9 cellular contexts compared by ENCODE assay signal in the genomic region with DNA sequence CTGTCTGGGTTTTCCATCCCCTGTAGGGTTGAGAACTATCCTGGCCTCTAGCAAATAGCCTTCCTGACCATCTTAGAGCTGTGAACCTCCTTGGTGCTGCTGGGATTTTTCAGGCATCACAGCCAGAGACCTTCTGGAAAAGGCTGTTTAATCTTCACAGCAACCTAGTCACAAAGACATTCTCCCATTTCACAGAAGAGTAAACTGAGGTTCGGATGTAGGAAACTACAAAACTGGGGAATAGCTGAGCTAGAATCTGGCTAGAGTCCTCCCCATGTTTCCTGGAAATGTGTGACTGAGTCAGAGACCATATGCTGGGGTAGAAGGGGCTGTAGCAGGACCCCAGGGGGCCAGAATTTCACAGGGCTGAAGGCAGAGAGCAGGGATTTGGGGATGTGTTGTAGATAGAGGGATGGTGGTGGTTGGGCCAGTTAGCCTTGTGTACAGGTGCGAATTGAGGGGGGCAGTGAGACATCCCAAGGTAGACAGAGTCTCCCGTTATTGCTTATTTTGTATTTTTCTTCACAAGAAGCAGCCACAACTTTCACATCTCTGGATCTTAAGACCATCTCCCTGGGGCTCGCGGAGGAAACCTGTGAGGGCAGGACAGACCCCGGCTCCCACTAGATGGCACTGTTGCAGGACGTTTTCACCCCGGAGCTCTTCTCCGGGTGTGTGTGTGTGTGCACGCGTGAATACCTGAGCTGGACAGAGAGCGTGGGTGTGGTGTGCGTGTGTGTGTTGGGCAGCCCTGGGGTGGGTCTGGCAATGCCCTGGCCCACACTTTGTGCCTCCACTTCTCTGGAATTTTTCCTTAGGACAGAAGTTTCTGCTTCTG.
A peak's percentile ranks its signal among the peaks of the same experiment; 100 is the strongest.
DNase-seq lines count a peak whose midpoint lies in the region; ATAC-seq, FAIRE-seq and TF ChIP-seq lines count a peak whose summit lies in the region.
"Had no signal": no experiment of that assay in that cellular context is flagged by ENCODE, and none has a peak within 500 bp of the region (broad histone marks: within the 10 kb centered on the region; RNA-seq: fewer than 3 reads in every experiment).

No MANE protein-coding gene starts in this region.

- H3K27ac Mint-ChIP-seq in mesothelial cell of epicardium, result no peak overlapping the region

- H3K4me1 ChIP-seq in endothelial cell of umbilical vein (ENCODE audit: control insufficient read depth, extremely low read depth, insufficient read depth, low read length), result no peaks in the 10 kb centered on the region

- H3K9ac ChIP-seq in endothelial cell of umbilical vein (replicated peaks; ENCODE audit: extremely low read depth, insufficient read depth, low read length), result no peak overlapping the region

- TF ChIP-seq POLR2A in endothelial cell of umbilical vein (IDR thresholded peaks at IDR 0.05; ENCODE audit: low read depth, low read length), result no peak

- no peak overlapping the region for H3K27ac ChIP-seq in endothelial cell of umbilical vein (ENCODE audit: insufficient read depth, low read depth, low read length)

- POLR2A ChIA-PET in endothelial cell of umbilical vein (lab: Charles Lee), result no interaction called here

- H3K27me3 Mint-ChIP-seq in mesothelial cell of epicardium (ENCODE audit: low read depth), result peaks cover 65% of the 10 kb centered on the region

- DNase-seq in GM10266 (ENCODE audit: extremely low spot score), result peak; percentile 55
- DNase-seq in NCI-H748 (lab: John Stamatoyannopoulos, UW; ENCODE audit: unreplicated experiment), result peak; percentile 37
- DNase-seq in activated CD8-positive, alpha-beta memory T cell treated with anti-CD3 and anti-CD28 coated beads for 4 hours (ENCODE audit: low read depth in 2 of 2), result peak; percentile 5 to 6
- DNase-seq in endothelial cell of umbilical vein (ENCODE audit: low read depth, low spot score), result peak; percentile 34
- peak; percentile 53 to 81 for DNase-seq in mesothelial cell of epicardium (ENCODE audit: low spot score in 2 of 2, unreplicated experiment in 2 of 2)
- DNase-seq in stimulated activated CD8-positive, alpha-beta memory T cell treated with anti-CD3 and anti-CD28 coated beads, Interleukin-7, amount 100 ng/mL, for 48 hours (ENCODE audit: extremely low read depth in 1 of 2, low read depth in 1 of 2), result peak; percentile 18 to 47

- H3K36me3 Mint-ChIP-seq in mesothelial cell of epicardium, result no peaks in the 10 kb centered on the region

- ATAC-seq in HG02973 (IDR thresholded peaks at IDR 0.05; ENCODE audit: unreplicated experiment), result peak; percentile 51
- no peak for ATAC-seq in HG02970 (IDR thresholded peaks at IDR 0.05; ENCODE audit: low FRiP score, unreplicated experiment)

- no peaks in the 10 kb centered on the region for H4K20me1 ChIP-seq in endothelial cell of umbilical vein (replicated peaks; ENCODE audit: control insufficient read depth, extremely low read depth, insufficient read depth, low read length)

- no peak overlapping the region for H3K4me3 ChIP-seq in endothelial cell of umbilical vein (replicated peaks in 1 of 3; ENCODE audit: insufficient read depth in 1 of 3, low read depth in 1 of 3, low read length in 3 of 3)

- H3K9me3 ChIP-seq in endothelial cell of umbilical vein (replicated peaks; ENCODE audit: control insufficient read depth, insufficient read depth, low read length), result no peaks in the 10 kb centered on the region

- CTCF ChIA-PET in endothelial cell of umbilical vein (lab: Charles Lee), result interaction anchor here (0.5 to 3.8 kb wide), 53 partner anchors 9 to 956 kb away, joined by 3 to 140 read pairs (median 4); partner anchors contain the start of gene COPB2

- no peak overlapping the region for H3K4me2 ChIP-seq in endothelial cell of umbilical vein (ENCODE audit: insufficient read depth, low read length)

- no peak overlapping the region for H2AFZ ChIP-seq in endothelial cell of umbilical vein (ENCODE audit: low read depth, low read length)

- TF ChIP-seq CTCF in GM10266 (IDR thresholded peaks at IDR 0.05; ENCODE audit: control insufficient read depth, insufficient read depth, low read depth, missing control alignments) (peak; percentile 75), endothelial cell of umbilical vein (IDR thresholded peaks at IDR 0.05; ENCODE audit: extremely low read depth in 1 of 2, insufficient read depth in 1 of 2, low read depth in 1 of 2, low read length in 2 of 2) (peak; percentile 70 to 87), mesothelial cell of epicardium (IDR thresholded peaks at IDR 0.05; ENCODE audit: unreplicated experiment) (peak; percentile 51)

- no peaks in the 10 kb centered on the region for H3K36me3 ChIP-seq in endothelial cell of umbilical vein (ENCODE audit: control insufficient read depth in 2 of 2, extremely low read depth in 1 of 2, insufficient read depth in 2 of 2, low read length in 2 of 2)

- dilution Hi-C loops in endothelial cell of umbilical vein (cut with MboI; ENCODE audit: extremely low pct_ligation_motif_present, low sequenced_read_pairs), result no loop called here

- H3K9me1 ChIP-seq in endothelial cell of umbilical vein (replicated peaks; ENCODE audit: control insufficient read depth, extremely low read depth, insufficient read depth, low read length), result no peaks in the 10 kb centered on the region

- H3K79me2 ChIP-seq in endothelial cell of umbilical vein (ENCODE audit: control insufficient read depth, insufficient read depth, low read length), result no peaks in the 10 kb centered on the region

- intact Hi-C loops in endothelial cell of umbilical vein (cut with micrococcal nuclease), result no loop called here

- no peaks in the 10 kb centered on the region for H3K4me1 Mint-ChIP-seq in mesothelial cell of epicardium

- no peaks in the 10 kb centered on the region for H3K9me3 Mint-ChIP-seq in mesothelial cell of epicardium

- FAIRE-seq in endothelial cell of umbilical vein (lab: Jason Lieb, UNC), result peak; percentile 83
- FAIRE-seq: colon had no signal

- no TSS peak for BruUV-seq in endothelial cell of umbilical vein (replicated peaks; lab: Mats Ljungman, UMichigan)

- no peaks in the 10 kb centered on the region for H3K27me3 ChIP-seq in endothelial cell of umbilical vein (ENCODE audit: control insufficient read depth in 2 of 2, insufficient read depth in 2 of 2, low read length in 2 of 2)

- H3K4me3 Mint-ChIP-seq in mesothelial cell of epicardium, result no peak overlapping the region

TF ChIP-seq in endothelial cell of umbilical vein, 7 proteins besides CTCF, POLR2A, EP300 and RAD21:
- TF ChIP-seq FOS (IDR thresholded peaks at IDR 0.05; ENCODE audit: borderline replicate concordance, insufficient read depth, low read length) (no peak), POLR2AphosphoS5 (IDR thresholded peaks at IDR 0.05; ENCODE audit: insufficient read depth, low read depth, low read length) (no peak), EZH2 (IDR thresholded peaks at IDR 0.05; ENCODE audit: borderline replicate concordance, low read depth, low read length, severe bottlenecking) (no peak), MYC (IDR thresholded peaks at IDR 0.05; ENCODE audit: low read depth, low read length) (no peak), JUN (IDR thresholded peaks at IDR 0.05; ENCODE audit: borderline replicate concordance, insufficient read depth, insufficient read length, low read depth) (no peak), GATA2 (IDR thresholded peaks at IDR 0.05; ENCODE audit: insufficient read depth, insufficient read length, low read depth, low read length) (no peak)
- TF ChIP-seq, protein P1, sequence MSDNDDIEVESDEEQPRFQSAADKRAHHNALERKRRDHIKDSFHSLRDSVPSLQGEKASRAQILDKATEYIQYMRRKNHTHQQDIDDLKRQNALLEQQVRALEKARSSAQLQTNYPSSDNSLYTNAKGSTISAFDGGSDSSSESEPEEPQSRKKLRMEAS (IDR thresholded peaks at IDR 0.05; ENCODE audit: insufficient read depth, insufficient read length), result no peak

Comparison
In these comparisons a context has a peak if more than half of its experiments do, and no peak if none do; other contexts are left out.
1. DNase-seq: peak in every context shown above with its lines; median percentile 67 in mesothelial cell of epicardium; 55 in GM10266; 37 in NCI-H748; 34 in endothelial cell of umbilical vein; 32 in stimulated activated CD8-positive, alpha-beta memory T cell treated with anti-CD3 and anti-CD28 coated beads, Interleukin-7, amount 100 ng/mL, for 48 hours; 6 in activated CD8-positive, alpha-beta memory T cell treated with anti-CD3 and anti-CD28 coated beads for 4 hours.